21 cellular contexts compared by ENCODE assay signal in genomic region chr14:87268997-87269396, GRCh38.
DNase-seq lines count a peak whose midpoint lies in the region; ATAC-seq, FAIRE-seq and TF ChIP-seq lines count a peak whose summit lies in the region.
"Had no signal": no experiment of that assay in that cellular context is flagged by ENCODE, and none has a peak within 500 bp of the region (broad histone marks: within the 10 kb centered on the region; RNA-seq: fewer than 3 reads in every experiment).

No MANE protein-coding gene starts in this region.

- no peak overlapping the region for H3K23ac ChIP-seq in H1 (ENCODE audit: insufficient read length)

- peak; percentile 16 for FAIRE-seq in D721Med (lab: Jason Lieb, UNC)
- no peak for FAIRE-seq in H1 (lab: Jason Lieb, UNC)
- no peak for FAIRE-seq in pancreas (lab: Jason Lieb, UNC)
- FAIRE-seq: A549, G401.6, GM12891, GM19239 had no signal

- intact Hi-C loops in OCI-LY7 (cut with micrococcal nuclease; ENCODE audit: unreplicated experiment): no loop called here
- intact Hi-C loops in pancreas (cut with DNase I): no loop called here
- intact Hi-C loops in CD4-positive, alpha-beta T cell (cut with DNase I, micrococcal nuclease): no loop called here

- H3K79me1 ChIP-seq in H1 (ENCODE audit: low read depth, low read length): no peaks in the 10 kb centered on the region

- no peaks in the 10 kb centered on the region for H4K20me1 ChIP-seq in OCI-LY7 (ENCODE audit: insufficient read depth, low read length)
- H4K20me1 ChIP-seq in H1 (replicated peaks in 1 of 2; ENCODE audit: control insufficient read depth in 1 of 2, insufficient read depth in 2 of 2, low read length in 2 of 2): no peaks in the 10 kb centered on the region
- H4K20me1 ChIP-seq: BLaER1 treated with 17β-estradiol and CSF1 and Interleukin-3, amounts not matched to agents 10 nM and 100 nM had no signal

- peak in 3 of 4 donors; percentile 66 to 89 (median 69) for ATAC-seq in pancreas
- no peak for ATAC-seq in HG02840 (IDR thresholded peaks at IDR 0.05; ENCODE audit: low FRiP score, unreplicated experiment)
- no peak for ATAC-seq in CD4-positive, alpha-beta T cell (ENCODE audit: poor library complexity)
- ATAC-seq: A549 had no signal

- no peaks in the 10 kb centered on the region for H3K23me2 ChIP-seq in H1 (ENCODE audit: low read depth, low read length)

- no peak for DNase-seq in D721Med (ENCODE audit: insufficient read length, low spot score)
- DNase-seq in OCI-LY7 (ENCODE audit: low spot score): no peak
- DNase-seq in H1 (ENCODE audit: low read depth in 1 of 2, low spot score in 2 of 2): no peak
- DNase-seq in pancreas: no peak
- no peak for DNase-seq in CD4-positive, alpha-beta T cell
- DNase-seq in NCI-H2196 (lab: John Stamatoyannopoulos, UW; ENCODE audit: unreplicated experiment): no peak
- DNase-seq: AML-193; CD4-positive, alpha-beta memory T cell; CD8-positive, alpha-beta memory T cell; COR-L47; DMS79 treated with DMSO at 0.1 percent for 48 hours; GF-D8 had no signal

- H3K4me1 ChIP-seq in OCI-LY7 (ENCODE audit: insufficient read depth, low read length, poor library complexity, severe bottlenecking): no peaks in the 10 kb centered on the region
- no peaks in the 10 kb centered on the region for H3K4me1 ChIP-seq in H1 (replicated peaks in 1 of 4; ENCODE audit: control insufficient read depth in 3 of 4, insufficient read depth in 4 of 4, low read length in 3 of 4)
- H3K4me1 ChIP-seq in pancreas: no peaks in the 10 kb centered on the region
- H3K4me1 ChIP-seq: A549; BLaER1 treated with 17β-estradiol and CSF1 and Interleukin-3, amounts not matched to agents 10 nM and 100 nM had no signal

- H3K14ac ChIP-seq in H1 (ENCODE audit: insufficient read length): no peak overlapping the region

- H2BK5ac ChIP-seq in H1 (ENCODE audit: low read depth, low read length): no peak overlapping the region

- no peak overlapping the region for H2BK12ac ChIP-seq in H1 (ENCODE audit: low read depth, low read length)

- H3K4me2 ChIP-seq in OCI-LY7 (ENCODE audit: low read length) (no peak overlapping the region), H1 (ENCODE audit: insufficient read depth in 1 of 2, low read depth in 2 of 2, low read length in 2 of 2) (no peak overlapping the region)
- H3K4me2 ChIP-seq: A549; BLaER1 treated with 17β-estradiol and CSF1 and Interleukin-3, amounts not matched to agents 10 nM and 100 nM had no signal

- TF ChIP-seq RAD21 in H1 (IDR thresholded peaks at IDR 0.05 in 1 of 2, conservative IDR thresholded peaks at IDR 0.05 in 1 of 2; ENCODE audit: low read depth in 2 of 2, low read length in 2 of 2): no peak

- no peak overlapping the region for H3K18ac ChIP-seq in H1 (ENCODE audit: extremely low read depth, low read length)

- H3K27me3 ChIP-seq in H1 (replicated peaks in 1 of 4; ENCODE audit: control insufficient read depth in 3 of 4, extremely low read depth in 1 of 4, insufficient read depth in 3 of 4, low read length in 3 of 4): no peaks in the 10 kb centered on the region; a peak in 1 of 7 replicates
- H3K27me3 ChIP-seq in pancreas: no peaks in the 10 kb centered on the region
- no peaks in the 10 kb centered on the region for H3K27me3 ChIP-seq in CD4-positive, alpha-beta T cell (ENCODE audit: control insufficient read depth, insufficient read depth, low read length)
- H3K27me3 ChIP-seq: BLaER1 treated with 17β-estradiol and CSF1 and Interleukin-3, amounts not matched to agents 10 nM and 100 nM had no signal

- no peak overlapping the region for H2AK5ac ChIP-seq in H1 (ENCODE audit: low read depth, low read length)

- BruUV-seq in OCI-LY7 (replicated peaks; lab: Mats Ljungman, UMichigan): no TSS peak

- H2AFZ ChIP-seq in OCI-LY7 (ENCODE audit: low read length) (peak overlapping the region; percentile 38; the same call in 1 of the 2 replicates), H1 (ENCODE audit: low read length) (no peak overlapping the region)

- H3K36me3 ChIP-seq in OCI-LY7 (ENCODE audit: insufficient read depth, low read length) (no peaks in the 10 kb centered on the region), H1 (ENCODE audit: control insufficient read depth in 2 of 4, insufficient read depth in 4 of 4, low read length in 3 of 4) (no peaks in the 10 kb centered on the region), pancreas (no peaks in the 10 kb centered on the region)
- H3K36me3 ChIP-seq: BLaER1 treated with 17β-estradiol and CSF1 and Interleukin-3, amounts not matched to agents 10 nM and 100 nM had no signal

- H3K27ac ChIP-seq in OCI-LY7 (ENCODE audit: low read depth, low read length, poor library complexity, severe bottlenecking) (no peak overlapping the region), H1 (ENCODE audit: low read depth, low read length) (no peak overlapping the region), pancreas (peak overlapping the region in 1 of 4 donors; percentile 24)
- no peak overlapping the region for H3K27ac ChIP-seq in CD4-positive, alpha-beta T cell (ENCODE audit: low read depth, low read length)
- H3K27ac ChIP-seq: 22Rv1; A549; BLaER1 treated with 17β-estradiol and CSF1 and Interleukin-3, amounts not matched to agents 10 nM and 100 nM; C4-2B had no signal

- H3K36me3 Mint-ChIP-seq in CD4-positive, alpha-beta T cell (ENCODE audit: low read depth): no peaks in the 10 kb centered on the region
- H3K36me3 Mint-ChIP-seq: CD4-positive, alpha-beta memory T cell; CD8-positive, alpha-beta memory T cell had no signal

- H3K4me3 ChIP-seq in OCI-LY7 (ENCODE audit: low read depth, low read length, poor library complexity, severe bottlenecking) (no peak overlapping the region), H1 (ENCODE audit: extremely low read depth in 1 of 4, insufficient read depth in 2 of 4, low read depth in 3 of 4, low read length in 4 of 4) (no peak overlapping the region), pancreas (no peak overlapping the region)
- H3K4me3 ChIP-seq: A549; BLaER1 treated with 17β-estradiol and CSF1 and Interleukin-3, amounts not matched to agents 10 nM and 100 nM had no signal

- no peak overlapping the region for H4K5ac ChIP-seq in H1 (ENCODE audit: insufficient read length, low read depth, low read length)

- TF ChIP-seq EP300 in H1 (IDR thresholded peaks at IDR 0.05; ENCODE audit: borderline replicate concordance in 1 of 2, low read depth in 2 of 2, low read length in 2 of 2): no peak

- CTCF ChIA-PET in OCI-LY7 (lab: Charles Lee; ENCODE audit: unreplicated experiment): interaction anchor here (0.6 kb wide), 1 partner anchor 198 kb away, joined by 3 read pairs; no protein-coding TSS in a partner anchor
- CTCF ChIA-PET in H1 (lab: Charles Lee; ENCODE audit: partially characterized antibody): interaction anchor here (1.8 kb wide), 1 partner anchor 33 kb away, joined by 4 read pairs; no protein-coding TSS in a partner anchor
- CTCF ChIA-PET in CD4-positive, alpha-beta T cell (lab: Charles Lee): no interaction called here

- peaks cover 15% of the 10 kb centered on the region for H3K9me3 Mint-ChIP-seq in CD4-positive, alpha-beta T cell

- H2BK120ac ChIP-seq in H1 (replicated peaks; ENCODE audit: low read depth, low read length): no peak overlapping the region

- H3K9me2 ChIP-seq in OCI-LY7 (ENCODE audit: insufficient read depth, low read length): no peaks in the 10 kb centered on the region

- H3K27ac Mint-ChIP-seq in CD4-positive, alpha-beta T cell: no peak overlapping the region
- H3K27ac Mint-ChIP-seq: B cell; CD4-positive, alpha-beta memory T cell; CD8-positive, alpha-beta memory T cell had no signal

- no peak overlapping the region for H4K8ac ChIP-seq in H1 (ENCODE audit: extremely low read depth, insufficient read depth, low read length)

- no peak overlapping the region for H3K9ac ChIP-seq in H1 (replicated peaks in 1 of 4; ENCODE audit: extremely low read depth in 1 of 4, low read depth in 3 of 4, low read length in 3 of 4)
- H3K9ac ChIP-seq: BLaER1 treated with 17β-estradiol and CSF1 and Interleukin-3, amounts not matched to agents 10 nM and 100 nM had no signal

- no peak overlapping the region for H4K91ac ChIP-seq in H1 (replicated peaks; ENCODE audit: insufficient read length, low read length)

- H2BK15ac ChIP-seq in H1 (ENCODE audit: low read length): no peak overlapping the region

- TF ChIP-seq POLR2A in H1 (IDR thresholded peaks at IDR 0.05; ENCODE audit: control extremely low read depth in 1 of 2, low read depth in 2 of 2, low read length in 2 of 2): no peak

- H3K4ac ChIP-seq in H1 (replicated peaks; ENCODE audit: insufficient read length, low read depth, low read length): no peak overlapping the region

- POLR2A ChIA-PET in OCI-LY7 (lab: Charles Lee) (interaction anchor here (1.3 to 1.8 kb wide), 2 partner anchors 15 to 22 kb away, joined by 4 read pairs; no protein-coding TSS in a partner anchor), H1 (lab: Charles Lee; ENCODE audit: partially characterized antibody) (no interaction called here)
- POLR2A ChIA-PET in CD4-positive, alpha-beta T cell (lab: Charles Lee): no interaction called here

- no peak for TF ChIP-seq CTCF in D721Med (IDR thresholded peaks at IDR 0.05; ENCODE audit: insufficient read depth, missing control alignments)
- no peak for TF ChIP-seq CTCF in OCI-LY7 (conservative IDR thresholded peaks at IDR 0.05; ENCODE audit: low read length)
- TF ChIP-seq CTCF in H1 (IDR thresholded peaks at IDR 0.05; ENCODE audit: control extremely low read depth in 1 of 3, insufficient read depth in 1 of 3, low read depth in 1 of 3, low read length in 3 of 3): no peak
- no peak for TF ChIP-seq CTCF in pancreas (IDR thresholded peaks at IDR 0.05)
- no peak for TF ChIP-seq CTCF in CD4-positive, alpha-beta T cell (IDR thresholded peaks at IDR 0.05)

- WGBS in H1 (ENCODE audit: extremely low coverage in 1 of 2, insufficient coverage in 1 of 2, insufficient read length in 1 of 2, insufficient replicate concordance in 2 of 2, low coverage in 1 of 2, low lambda C conversion rate in 2 of 2, missing lambda C conversion rate in 1 of 2), 2 experiments: 95% methylated on average over 2 of the region's 2 CpGs; no CpG with 5 or more reads in 1 of the 2 experiments
- WGBS in pancreas, 2 donors: 29 to 40% methylated on average over 2 of the region's 2 CpGs

- no peaks in the 10 kb centered on the region for H3K4me1 Mint-ChIP-seq in CD4-positive, alpha-beta T cell (ENCODE audit: low read depth)
- H3K4me1 Mint-ChIP-seq: B cell; CD4-positive, alpha-beta memory T cell; CD8-positive, alpha-beta memory T cell had no signal

- H3K9me3 ChIP-seq in OCI-LY7 (ENCODE audit: low read length): peaks cover 3% of the 10 kb centered on the region; the same call in 1 of the 2 replicates
- H3K9me3 ChIP-seq in H1 (ENCODE audit: insufficient read depth in 2 of 2, low read depth in 1 of 2, low read length in 1 of 2): no peaks in the 10 kb centered on the region
- H3K9me3 ChIP-seq in pancreas: no peaks in the 10 kb centered on the region
- no peaks in the 10 kb centered on the region for H3K9me3 ChIP-seq in CD4-positive, alpha-beta T cell (ENCODE audit: control insufficient read depth, low read length)
- H3K9me3 ChIP-seq: A549; BLaER1 treated with 17β-estradiol and CSF1 and Interleukin-3, amounts not matched to agents 10 nM and 100 nM had no signal

- no peak overlapping the region for H3K56ac ChIP-seq in H1 (replicated peaks; ENCODE audit: insufficient read length, low read depth, low read length)

- H3K79me2 ChIP-seq in OCI-LY7 (ENCODE audit: insufficient read depth, low read depth, low read length) (no peaks in the 10 kb centered on the region), H1 (ENCODE audit: control insufficient read depth in 1 of 2, insufficient read depth in 2 of 2, low read length in 2 of 2) (no peaks in the 10 kb centered on the region)

- no peak overlapping the region for H3K4me3 Mint-ChIP-seq in CD4-positive, alpha-beta T cell
- H3K4me3 Mint-ChIP-seq: B cell; CD4-positive, alpha-beta memory T cell; CD8-positive, alpha-beta memory T cell had no signal

- H2BK20ac ChIP-seq in H1 (ENCODE audit: low read length): 0 out of 2 replicates have a peak overlapping the region, but pooled peaks have one; percentile 53

- no peaks in the 10 kb centered on the region for H3K27me3 Mint-ChIP-seq in CD4-positive, alpha-beta T cell
- H3K27me3 Mint-ChIP-seq: B cell; CD4-positive, alpha-beta memory T cell; CD8-positive, alpha-beta memory T cell had no signal

Comparison
In these comparisons a context has a peak if more than half of its experiments do, and no peak if none do; other contexts are left out.
1. ATAC-seq: peak in pancreas (3 of 4); none in HG02840 (single experiment) and CD4-positive, alpha-beta T cell (single experiment).